8 cellular contexts compared by ENCODE assay signal in genomic region chr7:35802649-35803048, GRCh38. TPM values are rescaled to one million over a fixed set of nuclear protein-coding genes. Genes with fewer than 3 reads are reported as not detected.
DNase-seq lines count a peak whose midpoint lies in the region; ATAC-seq and TF ChIP-seq lines count a peak whose summit lies in the region.

No MANE protein-coding gene starts in this region.

- ATAC-seq in right lobe of liver (no peak), GM18502 (IDR thresholded peaks at IDR 0.05; ENCODE audit: poor library complexity, unreplicated experiment) (no peak)

- no peak for TF ChIP-seq POLR2A in right lobe of liver (IDR thresholded peaks at IDR 0.05)

- no peaks in the 10 kb centered on the region for H3K9me3 ChIP-seq in HUES6 (ENCODE audit: control insufficient read depth, insufficient read depth, low read depth, low read length)
- H3K9me3 ChIP-seq in right lobe of liver: no peaks in the 10 kb centered on the region
- no peaks in the 10 kb centered on the region for H3K9me3 ChIP-seq in tibial artery

- DNase-seq in AG04449 (ENCODE audit: low read depth, low spot score): no peak
- no peak for DNase-seq in right lobe of liver
- DNase-seq in tibial artery: no peak
- no peak for DNase-seq in Kasumi-1 (lab: John Stamatoyannopoulos, UW)
- no peak for DNase-seq in RKO (ENCODE audit: low spot score)

- no peaks in the 10 kb centered on the region for H3K9me3 Mint-ChIP-seq in activated naive CD8-positive, alpha-beta T cell (ENCODE audit: low read depth)

- no peak for TF ChIP-seq CTCF in AG04449 (IDR thresholded peaks at IDR 0.05; ENCODE audit: insufficient read depth, low read length, missing control alignments)
- no peak for TF ChIP-seq CTCF in right lobe of liver (IDR thresholded peaks at IDR 0.05)
- TF ChIP-seq CTCF in tibial artery (IDR thresholded peaks at IDR 0.05): no peak

- WGBS in right lobe of liver (ENCODE audit: insufficient coverage, low coverage, low lambda C conversion rate, missing lambda C conversion rate): 31% methylated on average over 3 of the region's 3 CpGs

- H3K4me1 ChIP-seq in HUES6 (ENCODE audit: control insufficient read depth, insufficient read depth, low read length) (peaks cover 23% of the 10 kb centered on the region), right lobe of liver (peaks cover 0 to 7% (median 3%) of the 10 kb centered on the region in 4 donors), tibial artery (peaks cover 5 to 58% (median 27%) of the 10 kb centered on the region in 4 donors)

- peaks cover 9% of the 10 kb centered on the region for H3K36me3 Mint-ChIP-seq in activated naive CD8-positive, alpha-beta T cell

- POLR2A ChIA-PET in AG04449 (lab: Yijun Ruan, JAX): no interaction called here

- peak overlapping the region; percentile 95 for H3K27ac Mint-ChIP-seq in activated naive CD8-positive, alpha-beta T cell

- peak overlapping the region; percentile 93 for H3K4me3 Mint-ChIP-seq in activated naive CD8-positive, alpha-beta T cell

- H3K27ac ChIP-seq in HUES6 (ENCODE audit: low read depth, low read length) (no peak overlapping the region), right lobe of liver (no peak overlapping the region), tibial artery (peak overlapping the region; percentile 97 to 98)

- H3K4me1 Mint-ChIP-seq in activated naive CD8-positive, alpha-beta T cell (ENCODE audit: low read depth): peaks cover 52% of the 10 kb centered on the region

- H3K27me3 Mint-ChIP-seq in activated naive CD8-positive, alpha-beta T cell: no peaks in the 10 kb centered on the region

- CTCF ChIA-PET in AG04449 (lab: Yijun Ruan, JAX): interaction anchor here (0.7 to 4.8 kb wide), 11 partner anchors 10 to 104 kb away, joined by 3 to 38 read pairs (median 4); no protein-coding TSS in a partner anchor

- H3K9ac ChIP-seq in HUES6 (ENCODE audit: low read length): peak overlapping the region; percentile 94

- intact Hi-C loops in right lobe of liver (cut with DNase I) (no loop called here), tibial artery (cut with DNase I; ENCODE audit: low total_unique reads) (loop anchor here (5.0 to 10.0 kb wide), 2 partner anchors 72 to 85 kb away; no protein-coding TSS in a partner anchor)

- H3K27me3 ChIP-seq in HUES6 (ENCODE audit: control insufficient read depth, insufficient read depth, low read length) (no peaks in the 10 kb centered on the region), right lobe of liver (no peaks in the 10 kb centered on the region), tibial artery (no peaks in the 10 kb centered on the region)

- H3K4me3 ChIP-seq in AG04449 (ENCODE audit: low read depth, low read length): peak overlapping the region; percentile 82
- H3K4me3 ChIP-seq in HUES6 (ENCODE audit: low read depth, low read length): peak overlapping the region; percentile 87
- peak overlapping the region in 2 of 3 donors; percentile 81 to 93 for H3K4me3 ChIP-seq in right lobe of liver
- peak overlapping the region; percentile 94 to 96 for H3K4me3 ChIP-seq in tibial artery

- H3K36me3 ChIP-seq in HUES6 (ENCODE audit: control insufficient read depth, insufficient read depth, low read length): no peaks in the 10 kb centered on the region; the same call in 1 of the 2 replicates
- no peaks in the 10 kb centered on the region for H3K36me3 ChIP-seq in right lobe of liver
- H3K36me3 ChIP-seq in tibial artery: no peaks in the 10 kb centered on the region

RNA-seq across cellular contexts. Expression of gene SEPTIN7, which starts 1.8 kb away (rescaled TPM):
- total RNA-seq in right lobe of liver: 10 to 100 TPM; 35.2 to 67.7 (median 56.5) TPM

Comparison
In these comparisons a context has a peak if more than half of its experiments do, and no peak if none do; other contexts are left out.
1. H3K27ac ChIP-seq: peak in tibial artery (2 of 2); none in HUES6 (single experiment) and right lobe of liver (0 of 3).
2. Peak in every context shown above with its lines, with median percentiles within 50 percentile points of each other: H3K4me3 ChIP-seq.